In the genomic region with DNA sequence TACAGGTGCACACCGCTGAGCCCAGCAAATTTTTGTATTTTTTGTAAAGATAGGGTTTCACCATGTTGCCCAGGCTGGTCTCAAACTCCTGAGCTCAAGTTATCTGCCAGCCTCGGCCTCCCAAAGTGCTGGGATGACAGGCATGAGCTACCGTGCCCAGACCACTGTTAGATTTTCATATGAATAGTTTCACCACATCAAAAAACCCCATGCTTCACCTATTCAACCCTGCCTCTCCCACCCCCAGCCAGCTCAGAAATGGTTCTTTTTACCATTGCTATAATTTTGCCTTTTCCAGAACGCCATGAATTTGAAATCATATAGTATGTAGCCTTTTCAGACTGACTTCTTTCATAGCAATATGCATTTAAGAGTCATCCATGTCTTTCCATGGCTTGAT, we compare ENCODE assay signal across 21 cellular contexts. TPM values are rescaled to one million over a fixed set of nuclear protein-coding genes. Genes with fewer than 3 reads are reported as not detected.
DNase-seq lines count a peak whose midpoint lies in the region; ATAC-seq, FAIRE-seq and TF ChIP-seq lines count a peak whose summit lies in the region.
"Had no signal": no experiment of that assay in that cellular context is flagged by ENCODE, and none has a peak within 500 bp of the region (broad histone marks: within the 10 kb centered on the region; RNA-seq: fewer than 3 reads in every experiment).

No MANE protein-coding gene starts in this region.

- peaks cover 30 to 35% of the 10 kb centered on the region in 2 donors for H3K36me3 Mint-ChIP-seq in activated naive CD4-positive, alpha-beta T cell treated with anti-CD3 and anti-CD28 coated beads, Interleukin-2, amount 50 U/mL, for 72 hours

- peak overlapping the region in 1 of 2 donors; percentile 15 for H3K27ac Mint-ChIP-seq in activated naive CD4-positive, alpha-beta T cell treated with anti-CD3 and anti-CD28 coated beads, Interleukin-2, amount 50 U/mL, for 72 hours
- H3K27ac Mint-ChIP-seq: CD4-positive, alpha-beta memory T cell; HFFc6 had no signal

- peak; percentile 65 for ATAC-seq in activated naive CD4-positive, alpha-beta T cell treated with anti-CD3 and anti-CD28 coated beads, Interleukin-2, amount 50 U/mL, for 72 hours
- ATAC-seq in HG03139 (IDR thresholded peaks at IDR 0.05; ENCODE audit: unreplicated experiment) = no peak
- ATAC-seq in HG03039 (IDR thresholded peaks at IDR 0.05; ENCODE audit: unreplicated experiment) = no peak
- ATAC-seq: HCT116, HepG2 had no signal

- no peak for TF ChIP-seq POLR2A in GM12891 (IDR thresholded peaks at IDR 0.05; ENCODE audit: low read depth, low read length)

- DNase-seq in activated CD4-positive, alpha-beta T cell treated with anti-CD3 and anti-CD28 coated beads for 48 hours = peak; percentile 12
- DNase-seq in activated CD4-positive, alpha-beta T cell treated with anti-CD3 and anti-CD28 coated beads for 1 hour = no peak
- DNase-seq in activated naive CD4-positive, alpha-beta T cell treated with anti-CD3 and anti-CD28 coated beads, Interleukin-2, amount 50 U/mL, for 72 hours (ENCODE audit: low spot score in 2 of 2) = no peak
- DNase-seq in activated naive CD4-positive, alpha-beta T cell treated with Interleukin-2 at 50 U/mL for 16 hours = no peak
- DNase-seq in GM12891 (ENCODE audit: insufficient read length, low spot score) = no peak
- peak; percentile 27 for DNase-seq in stimulated activated CD8-positive, alpha-beta memory T cell treated with anti-CD3 and anti-CD28 coated beads, Interleukin-4, amount 100 ng/mL, for 48 hours
- DNase-seq: 8988T; CD4-positive, alpha-beta memory T cell; DMS153; DMS79; GDM1; GOT3; H7; HFFc6 had no signal

- peaks cover 12 to 16% of the 10 kb centered on the region in 2 donors for H3K9me3 Mint-ChIP-seq in activated naive CD4-positive, alpha-beta T cell treated with anti-CD3 and anti-CD28 coated beads, Interleukin-2, amount 50 U/mL, for 72 hours

- FAIRE-seq in GM12891 (lab: Jason Lieb, UNC) = peak; percentile 40
- FAIRE-seq: HepG2 had no signal

TF ChIP-seq in GM12891, 5 proteins besides CTCF, POLR2A, EP300 and RAD21:
- TF ChIP-seq TAF1 (IDR thresholded peaks at IDR 0.05; ENCODE audit: low read depth, low read length) (no peak), POLR2AphosphoS5 (IDR thresholded peaks at IDR 0.05; ENCODE audit: low read depth, low read length) (no peak)

RNA-seq across cellular contexts. Expression of gene CDPF1, which starts 37.9 kb away (rescaled TPM):
- total RNA-seq in activated naive CD4-positive, alpha-beta T cell treated with anti-CD3 and anti-CD28 coated beads, Interleukin-2, amount 50 U/mL, for 72 hours = 1 to 10 TPM; 7.5 to 8.8 TPM
- 11.5 TPM for polyA plus RNA-seq in GM12891 (2012; ENCODE audit: low read depth, missing spikeins)

RNA-seq across cellular contexts. Expression of gene PKDREJ, which starts 50.9 kb away (rescaled TPM):
- under 1 TPM in 1 of 2 donors, not detected in 1; 0.04 TPM for total RNA-seq in activated naive CD4-positive, alpha-beta T cell treated with anti-CD3 and anti-CD28 coated beads, Interleukin-2, amount 50 U/mL, for 72 hours
- polyA plus RNA-seq in GM12891 (2012; ENCODE audit: low read depth, missing spikeins) = 0.04 TPM
- total RNA-seq: A673; CD4-positive, alpha-beta memory T cell; Daoy; HepG2; HFFc6 had no signal
- polyA plus RNA-seq: CD14-positive monocyte; CD4-positive, alpha-beta memory T cell; HepG2 had no signal

RNA-seq across cellular contexts. Expression of gene TTC38, which starts 55.6 kb away (rescaled TPM):
- 10 to 100 TPM; 11.3 to 16.3 TPM for total RNA-seq in activated naive CD4-positive, alpha-beta T cell treated with anti-CD3 and anti-CD28 coated beads, Interleukin-2, amount 50 U/mL, for 72 hours
- polyA plus RNA-seq in GM12891 (2012; ENCODE audit: low read depth, missing spikeins) = 17.4 TPM

Comparison
In these comparisons a context has a peak if more than half of its experiments do, and no peak if none do; other contexts are left out.
1. DNase-seq: peak in activated CD4-positive, alpha-beta T cell treated with anti-CD3 and anti-CD28 coated beads for 48 hours (single experiment) and stimulated activated CD8-positive, alpha-beta memory T cell treated with anti-CD3 and anti-CD28 coated beads, Interleukin-4, amount 100 ng/mL, for 48 hours (single experiment); none in activated CD4-positive, alpha-beta T cell treated with anti-CD3 and anti-CD28 coated beads for 1 hour (single experiment), activated naive CD4-positive, alpha-beta T cell treated with anti-CD3 and anti-CD28 coated beads, Interleukin-2, amount 50 U/mL, for 72 hours (0 of 2), activated naive CD4-positive, alpha-beta T cell treated with Interleukin-2 at 50 U/mL for 16 hours (single experiment) and GM12891 (single experiment).
2. ATAC-seq: peak in activated naive CD4-positive, alpha-beta T cell treated with anti-CD3 and anti-CD28 coated beads, Interleukin-2, amount 50 U/mL, for 72 hours (2 of 2); none in HG03139 (single experiment) and HG03039 (single experiment).